ENCODE assay signal across 1 cellular context in genomic region chr20:59047938-59048680, GRCh38.
TF ChIP-seq lines count a peak whose summit lies in the region.

No MANE protein-coding gene starts in this region.

TF ChIP-seq in HepG2, 621 proteins besides CTCF, POLR2A, EP300 and RAD21 (continues in another document):
- TF ChIP-seq, protein P1, sequence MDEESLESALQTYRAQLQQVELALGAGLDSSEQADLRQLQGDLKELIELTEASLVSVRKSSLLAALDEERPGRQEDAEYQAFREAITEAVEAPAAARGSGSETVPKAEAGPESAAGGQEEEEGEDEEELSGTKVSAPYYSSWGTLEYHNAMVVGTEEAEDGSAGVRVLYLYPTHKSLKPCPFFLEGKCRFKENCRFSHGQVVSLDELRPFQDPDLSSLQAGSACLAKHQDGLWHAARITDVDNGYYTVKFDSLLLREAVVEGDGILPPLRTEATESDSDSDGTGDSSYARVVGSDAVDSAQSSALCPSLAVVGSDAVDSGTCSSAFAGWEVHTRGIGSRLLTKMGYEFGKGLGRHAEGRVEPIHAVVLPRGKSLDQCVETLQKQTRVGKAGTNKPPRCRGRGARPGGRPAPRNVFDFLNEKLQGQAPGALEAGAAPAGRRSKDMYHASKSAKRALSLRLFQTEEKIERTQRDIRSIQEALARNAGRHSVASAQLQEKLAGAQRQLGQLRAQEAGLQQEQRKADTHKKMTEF (CRISPR knock-in tag; IDR thresholded peaks at IDR 0.05) = no peak
- no peak for TF ChIP-seq ZNF296 (CRISPR knock-in tag; conservative IDR thresholded peaks at IDR 0.05)
- TF ChIP-seq DMAP1 (CRISPR knock-in tag; IDR thresholded peaks at IDR 0.05) = no peak
- TF ChIP-seq ARNT2 (CRISPR knock-in tag; IDR thresholded peaks at IDR 0.05; ENCODE audit: low read depth) = no peak
- TF ChIP-seq GATAD2A (CRISPR knock-in tag; IDR thresholded peaks at IDR 0.05) = 0 out of 2 replicates have a peak, but pooled peaks have one; percentile 9
- no peak for TF ChIP-seq BCL6 (CRISPR knock-in tag; IDR thresholded peaks at IDR 0.05)
- TF ChIP-seq NFATC3 (CRISPR knock-in tag; IDR thresholded peaks at IDR 0.05) = no peak
- no peak for TF ChIP-seq ZNF672 (CRISPR knock-in tag; IDR thresholded peaks at IDR 0.05)
- TF ChIP-seq SALL1 (CRISPR knock-in tag; IDR thresholded peaks at IDR 0.05) = peak; percentile 22; the same call in 1 of the 2 replicates
- TF ChIP-seq HOXA7 (CRISPR knock-in tag; IDR thresholded peaks at IDR 0.05) = 0 out of 2 replicates have a peak, but pooled peaks have one; percentile 30
- TF ChIP-seq, protein P2, sequence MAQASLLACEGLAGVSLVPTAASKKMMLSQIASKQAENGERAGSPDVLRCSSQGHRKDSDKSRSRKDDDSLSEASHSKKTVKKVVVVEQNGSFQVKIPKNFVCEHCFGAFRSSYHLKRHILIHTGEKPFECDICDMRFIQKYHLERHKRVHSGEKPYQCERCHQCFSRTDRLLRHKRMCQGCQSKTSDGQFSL (CRISPR knock-in tag; IDR thresholded peaks at IDR 0.05) = no peak
- TF ChIP-seq GATA4 (IDR thresholded peaks at IDR 0.05; ENCODE audit: borderline replicate concordance, low read depth) = no peak
- peak; percentile 18; the same call in 1 of the 2 replicates for TF ChIP-seq CEBPB (IDR thresholded peaks at IDR 0.05; ENCODE audit: borderline replicate concordance, low read depth, low read length)
- no peak for TF ChIP-seq ZMYM2 (CRISPR knock-in tag; IDR thresholded peaks at IDR 0.05)
- no peak for TF ChIP-seq NFKBIZ (CRISPR knock-in tag; IDR thresholded peaks at IDR 0.05)
- no peak for TF ChIP-seq TERF1 (CRISPR knock-in tag; IDR thresholded peaks at IDR 0.05)
- no peak for TF ChIP-seq SKI (IDR thresholded peaks at IDR 0.05; ENCODE audit: partially characterized antibody)
- TF ChIP-seq EHMT2 (IDR thresholded peaks at IDR 0.05; ENCODE audit: borderline replicate concordance, low read depth, low read length) = no peak; the same call in 1 of the 2 replicates
- TF ChIP-seq SNAPC4 (CRISPR knock-in tag; IDR thresholded peaks at IDR 0.05) = no peak
- TF ChIP-seq MAZ (IDR thresholded peaks at IDR 0.05; ENCODE audit: borderline replicate concordance, low read depth, low read length) = no peak
- no peak for TF ChIP-seq MAZ (CRISPR knock-in tag; IDR thresholded peaks at IDR 0.05; ENCODE audit: low read depth)
- peak; percentile 71 for TF ChIP-seq JUN (CRISPR knock-in tag; IDR thresholded peaks at IDR 0.05)
- TF ChIP-seq, protein P3, sequence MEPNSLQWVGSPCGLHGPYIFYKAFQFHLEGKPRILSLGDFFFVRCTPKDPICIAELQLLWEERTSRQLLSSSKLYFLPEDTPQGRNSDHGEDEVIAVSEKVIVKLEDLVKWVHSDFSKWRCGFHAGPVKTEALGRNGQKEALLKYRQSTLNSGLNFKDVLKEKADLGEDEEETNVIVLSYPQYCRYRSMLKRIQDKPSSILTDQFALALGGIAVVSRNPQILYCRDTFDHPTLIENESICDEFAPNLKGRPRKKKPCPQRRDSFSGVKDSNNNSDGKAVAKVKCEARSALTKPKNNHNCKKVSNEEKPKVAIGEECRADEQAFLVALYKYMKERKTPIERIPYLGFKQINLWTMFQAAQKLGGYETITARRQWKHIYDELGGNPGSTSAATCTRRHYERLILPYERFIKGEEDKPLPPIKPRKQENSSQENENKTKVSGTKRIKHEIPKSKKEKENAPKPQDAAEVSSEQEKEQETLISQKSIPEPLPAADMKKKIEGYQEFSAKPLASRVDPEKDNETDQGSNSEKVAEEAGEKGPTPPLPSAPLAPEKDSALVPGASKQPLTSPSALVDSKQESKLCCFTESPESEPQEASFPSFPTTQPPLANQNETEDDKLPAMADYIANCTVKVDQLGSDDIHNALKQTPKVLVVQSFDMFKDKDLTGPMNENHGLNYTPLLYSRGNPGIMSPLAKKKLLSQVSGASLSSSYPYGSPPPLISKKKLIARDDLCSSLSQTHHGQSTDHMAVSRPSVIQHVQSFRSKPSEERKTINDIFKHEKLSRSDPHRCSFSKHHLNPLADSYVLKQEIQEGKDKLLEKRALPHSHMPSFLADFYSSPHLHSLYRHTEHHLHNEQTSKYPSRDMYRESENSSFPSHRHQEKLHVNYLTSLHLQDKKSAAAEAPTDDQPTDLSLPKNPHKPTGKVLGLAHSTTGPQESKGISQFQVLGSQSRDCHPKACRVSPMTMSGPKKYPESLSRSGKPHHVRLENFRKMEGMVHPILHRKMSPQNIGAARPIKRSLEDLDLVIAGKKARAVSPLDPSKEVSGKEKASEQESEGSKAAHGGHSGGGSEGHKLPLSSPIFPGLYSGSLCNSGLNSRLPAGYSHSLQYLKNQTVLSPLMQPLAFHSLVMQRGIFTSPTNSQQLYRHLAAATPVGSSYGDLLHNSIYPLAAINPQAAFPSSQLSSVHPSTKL (CRISPR knock-in tag; IDR thresholded peaks at IDR 0.05) = peak; percentile 42
- no peak for TF ChIP-seq NFE2L2 (IDR thresholded peaks at IDR 0.05; ENCODE audit: low read length)
- TF ChIP-seq, protein P4, sequence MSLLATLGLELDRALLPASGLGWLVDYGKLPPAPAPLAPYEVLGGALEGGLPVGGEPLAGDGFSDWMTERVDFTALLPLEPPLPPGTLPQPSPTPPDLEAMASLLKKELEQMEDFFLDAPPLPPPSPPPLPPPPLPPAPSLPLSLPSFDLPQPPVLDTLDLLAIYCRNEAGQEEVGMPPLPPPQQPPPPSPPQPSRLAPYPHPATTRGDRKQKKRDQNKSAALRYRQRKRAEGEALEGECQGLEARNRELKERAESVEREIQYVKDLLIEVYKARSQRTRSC (CRISPR knock-in tag; IDR thresholded peaks at IDR 0.05; ENCODE audit: low read depth) = no peak
- peak; percentile 42; the same call in 1 of the 2 replicates for TF ChIP-seq HNF4A (CRISPR knock-in tag; IDR thresholded peaks at IDR 0.05)
- no peak for TF ChIP-seq RFXANK (CRISPR knock-in tag; IDR thresholded peaks at IDR 0.05)
- 0 out of 2 replicates have a peak, but pooled peaks have one; percentile 9 for TF ChIP-seq JUND (CRISPR knock-in tag; IDR thresholded peaks at IDR 0.05)
- peak; percentile 58; the same call in 1 of the 2 replicates for TF ChIP-seq PPARG (CRISPR knock-in tag; conservative IDR thresholded peaks at IDR 0.05)
- TF ChIP-seq SAFB2 (CRISPR knock-in tag; IDR thresholded peaks at IDR 0.05; ENCODE audit: borderline replicate concordance, low read depth) = no peak
- TF ChIP-seq ZSCAN25 (CRISPR knock-in tag; IDR thresholded peaks at IDR 0.05) = no peak
- no peak for TF ChIP-seq ZNF839 (CRISPR knock-in tag; IDR thresholded peaks at IDR 0.05; ENCODE audit: borderline replicate concordance)
- 0 out of 2 replicates have a peak, but pooled peaks have one; percentile 15 for TF ChIP-seq ZNF281 (CRISPR knock-in tag; IDR thresholded peaks at IDR 0.05; ENCODE audit: borderline replicate concordance)
- no peak for TF ChIP-seq ZNF569 (CRISPR knock-in tag; IDR thresholded peaks at IDR 0.05; ENCODE audit: borderline replicate concordance)
- no peak for TF ChIP-seq FOXA3 (CRISPR knock-in tag; IDR thresholded peaks at IDR 0.05)
- TF ChIP-seq ZNF556 (CRISPR knock-in tag; IDR thresholded peaks at IDR 0.05; ENCODE audit: borderline replicate concordance) = no peak
- no peak for TF ChIP-seq ZNF101 (CRISPR knock-in tag; IDR thresholded peaks at IDR 0.05; ENCODE audit: borderline replicate concordance, low read depth)
- TF ChIP-seq ZNF646 (CRISPR knock-in tag; IDR thresholded peaks at IDR 0.05) = peak; percentile 89
- TF ChIP-seq MATR3 (CRISPR knock-in tag; IDR thresholded peaks at IDR 0.05) = no peak
- peak; percentile 50; the same call in 1 of the 2 replicates for TF ChIP-seq TBX3 (IDR thresholded peaks at IDR 0.05; ENCODE audit: borderline replicate concordance)
